Comparison of ENCODE assay signal across 7 cellular contexts in genomic region chr2:113370478-113371091, GRCh38.
DNase-seq lines count a peak whose midpoint lies in the region; ATAC-seq, FAIRE-seq and TF ChIP-seq lines count a peak whose summit lies in the region.

No MANE protein-coding gene starts in this region.

- no peak overlapping the region for H3K4me2 ChIP-seq in OCI-LY7 (ENCODE audit: low read length)

- TF ChIP-seq CTCF in GM20000 (IDR thresholded peaks at IDR 0.05; ENCODE audit: extremely low read depth, missing control alignments) (peak; percentile 29), OCI-LY7 (conservative IDR thresholded peaks at IDR 0.05; ENCODE audit: low read length) (peak; percentile 75), left ventricle myocardium inferior (IDR thresholded peaks at IDR 0.05; ENCODE audit: borderline replicate concordance) (peak; percentile 76)

- intact Hi-C loops in OCI-LY7 (cut with micrococcal nuclease; ENCODE audit: unreplicated experiment) = loop anchor here (5.0 kb wide), 3 partner anchors 123 to 233 kb away; no protein-coding TSS in a partner anchor
- intact Hi-C loops in left ventricle myocardium inferior (cut with micrococcal nuclease) = loop anchor here (5.0 kb wide), 3 partner anchors 123 to 233 kb away; no protein-coding TSS in a partner anchor

- no peaks in the 10 kb centered on the region for H4K20me1 ChIP-seq in OCI-LY7 (ENCODE audit: insufficient read depth, low read length)

- CTCF ChIA-PET in OCI-LY7 (lab: Charles Lee; ENCODE audit: unreplicated experiment) = no interaction called here

- H3K4me1 ChIP-seq in OCI-LY7 (ENCODE audit: insufficient read depth, low read length, poor library complexity, severe bottlenecking) (no peaks in the 10 kb centered on the region), left ventricle myocardium inferior (peaks cover under 1% of the 10 kb centered on the region), small intestine (ENCODE audit: control insufficient read depth in 2 of 2, insufficient read depth in 1 of 2, low read depth in 1 of 2, low read length in 1 of 2) (no peaks in the 10 kb centered on the region)

- no peak overlapping the region for H2AFZ ChIP-seq in OCI-LY7 (ENCODE audit: low read length)

- H3K27me3 ChIP-seq in left ventricle myocardium inferior (ENCODE audit: low read depth) (peaks cover 21% of the 10 kb centered on the region), small intestine (ENCODE audit: control insufficient read depth in 2 of 2, insufficient read depth in 2 of 2, low read length in 2 of 2) (peaks cover 0 to 3% of the 10 kb centered on the region in 2 donors)

- no peaks in the 10 kb centered on the region for H3K9me2 ChIP-seq in OCI-LY7 (ENCODE audit: insufficient read depth, low read length)

- DNase-seq in GM20000 (ENCODE audit: low spot score) (peak; percentile 51), OCI-LY7 (ENCODE audit: low spot score) (peak; percentile 59), left ventricle myocardium inferior (peak; percentile 40), small intestine (peak; percentile 83), NCI-H146 treated with DMSO at 0.1 percent for 48 hours (lab: John Stamatoyannopoulos, UW; ENCODE audit: unreplicated experiment) (no peak)
- peak; percentile 60 for DNase-seq in activated naive CD4-positive, alpha-beta T cell treated with anti-CD3 and anti-CD28 coated beads, Interleukin-2, amount 50 U/mL, for 16 hours

- H3K4me3 ChIP-seq in OCI-LY7 (ENCODE audit: low read depth, low read length, poor library complexity, severe bottlenecking) (no peak overlapping the region), left ventricle myocardium inferior (no peak overlapping the region), small intestine (ENCODE audit: low read depth in 1 of 2, low read length in 2 of 2) (no peak overlapping the region)

- H3K27ac ChIP-seq in OCI-LY7 (ENCODE audit: low read depth, low read length, poor library complexity, severe bottlenecking) = no peak overlapping the region
- H3K27ac ChIP-seq in left ventricle myocardium inferior (replicated peaks) = no peak overlapping the region
- H3K27ac ChIP-seq in small intestine (ENCODE audit: low read depth in 1 of 2, low read length in 1 of 2) = no peak overlapping the region

- POLR2A ChIA-PET in OCI-LY7 (lab: Charles Lee) = no interaction called here

- H3K9me3 ChIP-seq in OCI-LY7 (ENCODE audit: low read length) (no peaks in the 10 kb centered on the region), left ventricle myocardium inferior (replicated peaks) (no peaks in the 10 kb centered on the region), small intestine (ENCODE audit: control insufficient read depth, low read depth) (no peaks in the 10 kb centered on the region)

- H3K36me3 ChIP-seq in OCI-LY7 (ENCODE audit: insufficient read depth, low read length) (no peaks in the 10 kb centered on the region), left ventricle myocardium inferior (no peaks in the 10 kb centered on the region), small intestine (ENCODE audit: control insufficient read depth in 2 of 2, insufficient read depth in 2 of 2, low read length in 2 of 2) (no peaks in the 10 kb centered on the region)

- no peaks in the 10 kb centered on the region for H3K79me2 ChIP-seq in OCI-LY7 (ENCODE audit: insufficient read depth, low read depth, low read length)

- no peak for ATAC-seq in HG02623 (IDR thresholded peaks at IDR 0.05; ENCODE audit: unreplicated experiment)

- no peak for FAIRE-seq in small intestine (lab: Jason Lieb, UNC)

- BruUV-seq in OCI-LY7 (replicated peaks; lab: Mats Ljungman, UMichigan) = no TSS peak

- WGBS in small intestine, 3 donors = 11 to 14% (median 13%) methylated on average over 9 of the region's 9 CpGs
